21 cellular contexts compared by ENCODE assay signal in genomic region chr10:75858357-75858756, GRCh38.
"Had no signal": no experiment of that assay in that cellular context is flagged by ENCODE, and none has a peak within 500 bp of the region (broad histone marks: within the 10 kb centered on the region; RNA-seq: fewer than 3 reads in every experiment).

No MANE protein-coding gene starts in this region.

- ATAC-seq: activated T-cell treated with anti-CD3 and anti-CD28 coated beads, Interleukin-2, amount 50 U/mL, for 72 hours; Right ventricle myocardium inferior had no signal

- H3K36me3 Mint-ChIP-seq: activated naive CD4-positive, alpha-beta T cell treated with anti-CD3 and anti-CD28 coated beads, Interleukin-2, amount 10 ng/mL, durations not matched to agents 7 days and 5 days; activated naive CD8-positive, alpha-beta T cell treated with anti-CD3 and anti-CD28 coated beads for 36 hours had no signal

- H3K27me3 Mint-ChIP-seq: activated CD4-positive, alpha-beta T cell treated with anti-CD3 and anti-CD28 coated beads, Interleukin-2, amount 10 ng/mL, durations not matched to agents 24 days and 14 days; activated naive CD4-positive, alpha-beta T cell treated with anti-CD3 and anti-CD28 coated beads, Interleukin-2, amount 10 ng/mL, durations not matched to agents 7 days and 5 days; activated naive CD8-positive, alpha-beta T cell treated with anti-CD3 and anti-CD28 coated beads for 36 hours had no signal

- H3K4me3 Mint-ChIP-seq: activated CD4-positive, alpha-beta T cell treated with anti-CD3 and anti-CD28 coated beads, Interleukin-2, amount 10 ng/mL, durations not matched to agents 24 days and 14 days; activated naive CD4-positive, alpha-beta T cell treated with anti-CD3 and anti-CD28 coated beads, Interleukin-2, amount 10 ng/mL, durations not matched to agents 7 days and 5 days; activated naive CD8-positive, alpha-beta T cell treated with anti-CD3 and anti-CD28 coated beads for 36 hours; activated T-cell treated with anti-CD3 and anti-CD28 coated beads, Interleukin-2, amount 50 U/mL, for 72 hours had no signal

- H3K9me3 Mint-ChIP-seq: activated CD4-positive, alpha-beta T cell treated with anti-CD3 and anti-CD28 coated beads, Interleukin-2, amount 10 ng/mL, durations not matched to agents 24 days and 14 days; activated naive CD4-positive, alpha-beta T cell treated with anti-CD3 and anti-CD28 coated beads, Interleukin-2, amount 10 ng/mL, durations not matched to agents 7 days and 5 days; activated naive CD8-positive, alpha-beta T cell treated with anti-CD3 and anti-CD28 coated beads for 36 hours; activated T-helper 2 cell treated with anti-CD3 and anti-CD28 coated beads, Interferon-gamma antibody, Interleukin-2, Interleukin-4, amounts not matched to agents 10 μg/mL and 5 μg/mL and 100 μg/mL, durations not matched to agents 14 hours and 24 hours and 36 hours had no signal

- H3K27me3 ChIP-seq: brain microvascular endothelial cell, cardiac muscle cell, SJCRH30 had no signal

- H3K9me2 ChIP-seq: SK-N-SH had no signal

- H3K36me3 ChIP-seq: brain microvascular endothelial cell, cardiac muscle cell, SJCRH30 had no signal

- H3K4me1 ChIP-seq: SJCRH30 had no signal

- H3K9ac ChIP-seq: KMS-11, SK-N-SH had no signal

- H3K4me1 Mint-ChIP-seq: activated CD4-positive, alpha-beta T cell treated with anti-CD3 and anti-CD28 coated beads, Interleukin-2, amount 10 ng/mL, durations not matched to agents 24 days and 14 days; activated naive CD4-positive, alpha-beta T cell treated with anti-CD3 and anti-CD28 coated beads, Interleukin-2, amount 10 ng/mL, durations not matched to agents 7 days and 5 days; activated naive CD8-positive, alpha-beta T cell treated with anti-CD3 and anti-CD28 coated beads for 36 hours had no signal

- H3K9me3 ChIP-seq: SJCRH30, SK-N-SH had no signal

- H3K4me3 ChIP-seq: cardiac muscle cell, SJCRH30 had no signal

- DNase-seq: activated CD4-positive, alpha-beta T cell treated with anti-CD3 and anti-CD28 coated beads, Interleukin-2, amount 10 ng/mL, durations not matched to agents 24 days and 14 days; activated CD4-positive, alpha-beta T cell treated with anti-CD3 and anti-CD28 coated beads, Interleukin-2, amount 50 U/mL, for 48 hours; activated CD4-positive, CD25-positive, alpha-beta regulatory T cell treated with anti-CD3 and anti-CD28 coated beads, Interleukin-2, amount 50 U/mL, for 72 hours; activated CD8-positive, alpha-beta memory T cell treated with anti-CD3 and anti-CD28 coated beads, Interleukin-2, amount 50 U/mL, for 4 hours; activated gamma-delta T cell treated with Interleukin-2 at 50 U/mL for 16 hours; activated naive CD4-positive, alpha-beta T cell treated with anti-CD3 and anti-CD28 coated beads, Interleukin-2, amount 10 ng/mL, durations not matched to agents 7 days and 5 days; activated naive CD8-positive, alpha-beta T cell treated with anti-CD3 and anti-CD28 coated beads for 36 hours; activated T-cell treated with anti-CD3 and anti-CD28 coated beads, Interleukin-2, amount 50 U/mL, for 72 hours; brain microvascular endothelial cell; NCI-H1092; NCI-H1930; NCI-H2171 treated with DMSO at 0.1 percent for 48 hours; NCI-H345; NCI-H510A treated with DMSO at 0.1 percent for 48 hours; SJCRH30; SK-N-SH; T-helper 1 cell had no signal

- H3K4me2 ChIP-seq: KMS-11, SK-N-SH had no signal

- H3K27ac Mint-ChIP-seq: activated CD4-positive, alpha-beta T cell treated with anti-CD3 and anti-CD28 coated beads, Interleukin-2, amount 10 ng/mL, durations not matched to agents 24 days and 14 days; activated naive CD4-positive, alpha-beta T cell treated with anti-CD3 and anti-CD28 coated beads, Interleukin-2, amount 10 ng/mL, durations not matched to agents 7 days and 5 days; activated naive CD8-positive, alpha-beta T cell treated with anti-CD3 and anti-CD28 coated beads for 36 hours; activated T-cell treated with anti-CD3 and anti-CD28 coated beads, Interleukin-2, amount 50 U/mL, for 72 hours; activated T-helper 2 cell treated with anti-CD3 and anti-CD28 coated beads, Interferon-gamma antibody, Interleukin-2, Interleukin-4, amounts not matched to agents 10 μg/mL and 5 μg/mL and 100 μg/mL, durations not matched to agents 14 hours and 24 hours and 36 hours had no signal

- H3K27ac ChIP-seq: brain microvascular endothelial cell, cardiac muscle cell, KMS-11, SJCRH30 had no signal
